Comparison of ENCODE assay signal across 1 cellular context in the genomic region with DNA sequence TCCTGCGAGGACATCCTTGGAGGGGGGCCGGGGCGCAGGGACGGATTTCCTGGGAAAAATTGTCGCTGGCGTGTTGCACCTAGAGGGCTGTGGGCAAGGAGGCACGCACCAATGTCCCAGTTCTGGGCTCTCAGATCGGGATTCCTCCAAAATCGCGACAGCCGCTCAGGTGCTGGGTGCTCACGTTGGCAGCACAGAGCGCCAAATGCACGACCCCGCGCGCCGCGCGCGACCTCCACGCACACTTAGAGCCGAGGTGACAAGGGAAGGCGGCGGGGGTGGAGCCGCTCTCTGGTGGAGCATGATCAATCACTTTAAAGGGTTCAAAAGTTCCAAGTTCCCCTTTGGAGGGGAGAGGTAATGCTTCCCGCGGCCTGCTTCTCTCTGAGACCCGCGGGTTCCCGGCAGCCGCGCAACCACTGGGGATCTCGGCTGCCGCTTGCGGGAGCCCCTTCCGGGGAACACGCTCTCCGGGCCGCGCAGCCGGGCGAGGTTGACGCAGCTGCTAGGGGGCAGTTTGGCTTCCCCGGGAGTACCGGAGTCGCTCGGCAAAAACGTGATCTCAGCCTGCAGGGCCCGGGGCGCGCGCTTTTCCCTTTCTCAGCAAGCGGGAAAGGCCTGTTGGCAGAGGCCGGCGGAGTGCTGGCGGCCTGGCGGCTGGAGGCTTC.
TF ChIP-seq lines count a peak whose summit lies in the region.

No MANE protein-coding gene starts in this region.

TF ChIP-seq in HEK293, 187 proteins besides CTCF, POLR2A, EP300 and RAD21 (continued from another document):
- TF ChIP-seq, protein P1, sequence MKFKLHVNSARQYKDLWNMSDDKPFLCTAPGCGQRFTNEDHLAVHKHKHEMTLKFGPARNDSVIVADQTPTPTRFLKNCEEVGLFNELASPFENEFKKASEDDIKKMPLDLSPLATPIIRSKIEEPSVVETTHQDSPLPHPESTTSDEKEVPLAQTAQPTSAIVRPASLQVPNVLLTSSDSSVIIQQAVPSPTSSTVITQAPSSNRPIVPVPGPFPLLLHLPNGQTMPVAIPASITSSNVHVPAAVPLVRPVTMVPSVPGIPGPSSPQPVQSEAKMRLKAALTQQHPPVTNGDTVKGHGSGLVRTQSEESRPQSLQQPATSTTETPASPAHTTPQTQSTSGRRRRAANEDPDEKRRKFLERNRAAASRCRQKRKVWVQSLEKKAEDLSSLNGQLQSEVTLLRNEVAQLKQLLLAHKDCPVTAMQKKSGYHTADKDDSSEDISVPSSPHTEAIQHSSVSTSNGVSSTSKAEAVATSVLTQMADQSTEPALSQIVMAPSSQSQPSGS (tag by site-specific recombination; IDR thresholded peaks at IDR 0.05; ENCODE audit: low read depth), result no peak
- TF ChIP-seq ZNF596 (tag by site-specific recombination; IDR thresholded peaks at IDR 0.05) (no peak), ZNF2 (tag by site-specific recombination; IDR thresholded peaks at IDR 0.05) (0 out of 2 replicates have a peak, but pooled peaks have one; percentile 46)
- TF ChIP-seq, protein P2, sequence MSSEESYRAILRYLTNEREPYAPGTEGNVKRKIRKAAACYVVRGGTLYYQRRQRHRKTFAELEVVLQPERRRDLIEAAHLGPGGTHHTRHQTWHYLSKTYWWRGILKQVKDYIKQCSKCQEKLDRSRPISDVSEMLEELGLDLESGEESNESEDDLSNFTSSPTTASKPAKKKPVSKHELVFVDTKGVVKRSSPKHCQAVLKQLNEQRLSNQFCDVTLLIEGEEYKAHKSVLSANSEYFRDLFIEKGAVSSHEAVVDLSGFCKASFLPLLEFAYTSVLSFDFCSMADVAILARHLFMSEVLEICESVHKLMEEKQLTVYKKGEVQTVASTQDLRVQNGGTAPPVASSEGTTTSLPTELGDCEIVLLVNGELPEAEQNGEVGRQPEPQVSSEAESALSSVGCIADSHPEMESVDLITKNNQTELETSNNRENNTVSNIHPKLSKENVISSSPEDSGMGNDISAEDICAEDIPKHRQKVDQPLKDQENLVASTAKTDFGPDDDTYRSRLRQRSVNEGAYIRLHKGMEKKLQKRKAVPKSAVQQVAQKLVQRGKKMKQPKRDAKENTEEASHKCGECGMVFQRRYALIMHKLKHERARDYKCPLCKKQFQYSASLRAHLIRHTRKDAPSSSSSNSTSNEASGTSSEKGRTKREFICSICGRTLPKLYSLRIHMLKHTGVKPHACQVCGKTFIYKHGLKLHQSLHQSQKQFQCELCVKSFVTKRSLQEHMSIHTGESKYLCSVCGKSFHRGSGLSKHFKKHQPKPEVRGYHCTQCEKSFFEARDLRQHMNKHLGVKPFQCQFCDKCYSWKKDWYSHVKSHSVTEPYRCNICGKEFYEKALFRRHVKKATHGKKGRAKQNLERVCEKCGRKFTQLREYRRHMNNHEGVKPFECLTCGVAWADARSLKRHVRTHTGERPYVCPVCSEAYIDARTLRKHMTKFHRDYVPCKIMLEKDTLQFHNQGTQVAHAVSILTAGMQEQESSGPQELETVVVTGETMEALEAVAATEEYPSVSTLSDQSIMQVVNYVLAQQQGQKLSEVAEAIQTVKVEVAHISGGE (tag by site-specific recombination; conservative IDR thresholded peaks at IDR 0.05; ENCODE audit: low read depth), result no peak
